In genomic region chr12:6326316-6326959, GRCh38 we compare ENCODE assay signal across 8 cellular contexts. TPM values are rescaled to one million over a fixed set of nuclear protein-coding genes. Genes with fewer than 3 reads are reported as not detected.
A peak's percentile ranks its signal among the peaks of the same experiment; 100 is the strongest.
DNase-seq lines count a peak whose midpoint lies in the region; ATAC-seq and TF ChIP-seq lines count a peak whose summit lies in the region.

No MANE protein-coding gene starts in this region.

- no peaks in the 10 kb centered on the region for H3K27me3 ChIP-seq in RWPE2 (ENCODE audit: insufficient read depth, poor library complexity, severe bottlenecking)

- H3K4me3 ChIP-seq in RWPE2 (ENCODE audit: severe bottlenecking) (no peak overlapping the region), fibroblast of mammary gland (ENCODE audit: control insufficient read depth, low read depth, low read length) (no peak overlapping the region)

- no peaks in the 10 kb centered on the region for H3K9me3 ChIP-seq in RWPE2 (ENCODE audit: severe bottlenecking)

- no peak overlapping the region for H3K27ac ChIP-seq in RWPE2 (ENCODE audit: poor library complexity, severe bottlenecking)

- CTCF ChIA-PET in activated naive CD4-positive, alpha-beta T cell treated with anti-CD3 and anti-CD28 coated beads for 36 hours (lab: Charles Lee) = interaction anchor here (0.6 to 2.9 kb wide), 12 partner anchors 10 to 231 kb away, joined by 3 to 19 read pairs (median 4); no protein-coding TSS in a partner anchor

- H3K9me3 Mint-ChIP-seq in activated naive CD4-positive, alpha-beta T cell treated with anti-CD3 and anti-CD28 coated beads for 36 hours = no peaks in the 10 kb centered on the region

- TF ChIP-seq CTCF in RWPE2 (IDR thresholded peaks at IDR 0.05; ENCODE audit: poor library complexity, severe bottlenecking) (peak; percentile 50), fibroblast of mammary gland (conservative IDR thresholded peaks at IDR 0.05; ENCODE audit: control insufficient read depth, insufficient read depth, low read depth, low read length) (peak; percentile 47), omental fat pad (IDR thresholded peaks at IDR 0.05) (peak in 1 of 3 donors; percentile 10)

- H3K36me3 ChIP-seq in RWPE2 (ENCODE audit: low read depth) = peaks cover 43% of the 10 kb centered on the region

- peak; percentile 47 for DNase-seq in activated naive CD4-positive, alpha-beta T cell treated with anti-CD3 and anti-CD28 coated beads for 36 hours
- no peak for DNase-seq in activated naive CD4-positive, alpha-beta T cell treated with anti-CD3 and anti-CD28 coated beads, Interleukin-2, amount 50 U/mL, for 16 hours
- no peak for DNase-seq in RWPE2 (ENCODE audit: low spot score)
- DNase-seq in fibroblast of mammary gland (ENCODE audit: low read depth) = peak; percentile 75
- DNase-seq in omental fat pad (ENCODE audit: low spot score) = no peak
- DNase-seq in NCI-H345 treated with DMSO at 0.1 percent for 48 hours (lab: John Stamatoyannopoulos, UW; ENCODE audit: unreplicated experiment) = no peak
- DNase-seq in NCI-H226 = no peak

- H3K27ac Mint-ChIP-seq in activated naive CD4-positive, alpha-beta T cell treated with anti-CD3 and anti-CD28 coated beads for 36 hours = peak overlapping the region; percentile 70

- intact Hi-C loops in activated naive CD4-positive, alpha-beta T cell treated with anti-CD3 and anti-CD28 coated beads for 36 hours (cut with micrococcal nuclease) = no loop called here

- H3K4me1 ChIP-seq in RWPE2 (ENCODE audit: insufficient read depth, poor library complexity, severe bottlenecking) = peaks cover 9% of the 10 kb centered on the region

- peaks cover 22% of the 10 kb centered on the region for H3K36me3 Mint-ChIP-seq in activated naive CD4-positive, alpha-beta T cell treated with anti-CD3 and anti-CD28 coated beads for 36 hours (ENCODE audit: low read depth)

- no peaks in the 10 kb centered on the region for H3K27me3 Mint-ChIP-seq in activated naive CD4-positive, alpha-beta T cell treated with anti-CD3 and anti-CD28 coated beads for 36 hours (ENCODE audit: low read depth)

- peaks cover 38% of the 10 kb centered on the region for H3K4me1 Mint-ChIP-seq in activated naive CD4-positive, alpha-beta T cell treated with anti-CD3 and anti-CD28 coated beads for 36 hours (ENCODE audit: low read depth)

- no peak overlapping the region for H3K4me3 Mint-ChIP-seq in activated naive CD4-positive, alpha-beta T cell treated with anti-CD3 and anti-CD28 coated beads for 36 hours

- ATAC-seq in RWPE2 (ENCODE audit: low read depth) = peak; percentile 40; the same call in 2 of the 3 replicates
- ATAC-seq in omental fat pad (ENCODE audit: low FRiP score) = peak; percentile 31
- no peak for ATAC-seq in GM18858 (IDR thresholded peaks at IDR 0.05; ENCODE audit: unreplicated experiment)

RNA-seq across cellular contexts. Expression of gene TNFRSF1A, which starts 15.4 kb away (rescaled TPM):
- 10 to 100 TPM; 38.1 to 41.3 TPM for total RNA-seq in activated naive CD4-positive, alpha-beta T cell treated with anti-CD3 and anti-CD28 coated beads for 36 hours
- 100 to 1,000 TPM; 279 to 689 (median 317) TPM for total RNA-seq in omental fat pad

RNA-seq across cellular contexts. Expression of gene PLEKHG6, which starts 16.0 kb away (rescaled TPM):
- total RNA-seq in activated naive CD4-positive, alpha-beta T cell treated with anti-CD3 and anti-CD28 coated beads for 36 hours = not detected
- total RNA-seq in omental fat pad = 10 to 100 TPM; 10.1 to 77.1 (median 13.8) TPM

RNA-seq across cellular contexts. Expression of gene SCNN1A, which starts 48.9 kb away (rescaled TPM):
- under 1 TPM; 0.20 to 0.67 TPM for total RNA-seq in activated naive CD4-positive, alpha-beta T cell treated with anti-CD3 and anti-CD28 coated beads for 36 hours
- total RNA-seq in omental fat pad = 10 to 100 TPM in 3 of 4 donors, 1 to 10 TPM in 1; 1.9 to 29.0 (median 15.7) TPM

RNA-seq across cellular contexts. Expression of gene LTBR, which starts 57.5 kb away (rescaled TPM):
- 1 to 10 TPM; 2.1 to 3.1 TPM for total RNA-seq in activated naive CD4-positive, alpha-beta T cell treated with anti-CD3 and anti-CD28 coated beads for 36 hours
- 100 to 1,000 TPM in 3 of 4 donors, 10 to 100 TPM in 1; 99.9 to 171 (median 142) TPM for total RNA-seq in omental fat pad

Comparison
In these comparisons a context has a peak if more than half of its experiments do, and no peak if none do; other contexts are left out.
1. DNase-seq: peak in activated naive CD4-positive, alpha-beta T cell treated with anti-CD3 and anti-CD28 coated beads for 36 hours (single experiment) and fibroblast of mammary gland (single experiment); none in activated naive CD4-positive, alpha-beta T cell treated with anti-CD3 and anti-CD28 coated beads, Interleukin-2, amount 50 U/mL, for 16 hours (single experiment), RWPE2 (single experiment), omental fat pad (single experiment), NCI-H345 treated with DMSO at 0.1 percent for 48 hours (single experiment) and NCI-H226 (single experiment).
2. RNA of gene TNFRSF1A, which starts 15.4 kb away (total RNA-seq): 279 to 689 TPM in omental fat pad; 38.1 to 41.3 TPM in activated naive CD4-positive, alpha-beta T cell treated with anti-CD3 and anti-CD28 coated beads for 36 hours; every median in the first group is over 4 times any median in the second.
3. RNA of gene PLEKHG6, which starts 16.0 kb away (total RNA-seq): 10.1 to 77.1 TPM in omental fat pad; not detected in activated naive CD4-positive, alpha-beta T cell treated with anti-CD3 and anti-CD28 coated beads for 36 hours; every median in the first group is over 10 times any median in the second.